In the genomic region with DNA sequence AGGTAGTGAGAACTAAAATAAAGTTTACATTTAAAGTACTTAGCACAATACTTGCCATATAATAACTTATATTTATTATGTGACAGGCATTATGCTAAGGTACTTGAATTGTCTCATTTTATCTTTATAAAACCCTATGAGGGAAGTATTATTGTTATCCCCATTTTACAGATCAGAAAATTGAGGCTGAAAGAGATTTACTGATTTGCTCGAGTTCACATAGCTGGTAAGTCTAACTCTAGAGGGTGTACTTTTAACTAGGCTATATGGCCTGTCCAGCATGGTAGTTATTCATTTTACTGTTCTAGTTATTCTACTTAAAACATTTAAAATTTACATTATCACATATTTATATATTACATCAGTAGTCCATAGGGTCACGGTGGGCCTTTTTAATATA, we compare ENCODE assay signal across 25 cellular contexts.
"Had no signal": no experiment of that assay in that cellular context is flagged by ENCODE, and none has a peak within 500 bp of the region (broad histone marks: within the 10 kb centered on the region; RNA-seq: fewer than 3 reads in every experiment).

No MANE protein-coding gene starts in this region.

- FAIRE-seq: endothelial cell of umbilical vein had no signal

- H3K4me1 ChIP-seq: colonic mucosa, esophagus muscularis mucosa, esophagus squamous epithelium, foreskin keratinocyte, gastrocnemius medialis, gastroesophageal sphincter, heart left ventricle, heart right ventricle had no signal

- H3K27me3 ChIP-seq: colonic mucosa, dorsolateral prefrontal cortex, esophagus muscularis mucosa, esophagus squamous epithelium, foreskin keratinocyte, gastrocnemius medialis, gastroesophageal sphincter, heart left ventricle, heart right ventricle had no signal

- ATAC-seq: effector memory CD8-positive, alpha-beta T cell; esophagus mucosa; foreskin keratinocyte; gastrocnemius medialis; gastroesophageal sphincter; heart left ventricle; heart right ventricle had no signal

- H3K4me3 ChIP-seq: colonic mucosa, coronary artery, dorsolateral prefrontal cortex, esophagus muscularis mucosa, esophagus squamous epithelium, gastrocnemius medialis, gastroesophageal sphincter, heart left ventricle, heart right ventricle had no signal

- H3K9me3 ChIP-seq: colonic mucosa, esophagus muscularis mucosa, esophagus squamous epithelium, gastrocnemius medialis, gastroesophageal sphincter, heart left ventricle, heart right ventricle had no signal

- H3K27ac ChIP-seq: colonic mucosa, coronary artery, dorsolateral prefrontal cortex, epithelial cell of prostate, esophagus muscularis mucosa, esophagus squamous epithelium, foreskin keratinocyte, gastrocnemius medialis, gastroesophageal sphincter, heart left ventricle, heart right ventricle had no signal

- DNase-seq: colonic mucosa; cortex of kidney; dermis blood vessel endothelial cell; dorsolateral prefrontal cortex; effector CD4-positive, alpha-beta T cell; effector CD8-positive, alpha-beta T cell; effector memory CD4-positive, alpha-beta T cell; effector memory CD8-positive, alpha-beta T cell; endodermal cell; erythroblast; esophagus squamous epithelium; foreskin fibroblast; foreskin keratinocyte; foreskin melanocyte; gastrocnemius medialis; glutamatergic neuron; head of caudate nucleus; heart left ventricle; heart right ventricle had no signal
